ENCODE assay signal across 28 cellular contexts in genomic region chr11:131704682-131705081, GRCh38.
"Had no signal": no experiment of that assay in that cellular context is flagged by ENCODE, and none has a peak within 500 bp of the region (broad histone marks: within the 10 kb centered on the region; RNA-seq: fewer than 3 reads in every experiment).

No MANE protein-coding gene starts in this region.

- ATAC-seq: effector memory CD8-positive, alpha-beta T cell; esophagus mucosa; foreskin keratinocyte; gastrocnemius medialis; gastroesophageal sphincter; heart left ventricle; heart right ventricle had no signal

- H3K27me3 ChIP-seq: colonic mucosa, dorsolateral prefrontal cortex, esophagus squamous epithelium, foreskin keratinocyte, gastrocnemius medialis had no signal

- H3K4me3 ChIP-seq: colonic mucosa, coronary artery, dorsolateral prefrontal cortex, esophagus muscularis mucosa, esophagus squamous epithelium, gastrocnemius medialis, gastroesophageal sphincter, heart left ventricle, heart right ventricle had no signal

- H3K27ac ChIP-seq: colonic mucosa, coronary artery, dorsolateral prefrontal cortex, epithelial cell of prostate, esophagus muscularis mucosa, esophagus squamous epithelium, foreskin keratinocyte, gastrocnemius medialis, gastroesophageal sphincter, heart left ventricle, heart right ventricle had no signal

- H3K36me3 ChIP-seq: colonic mucosa, esophagus muscularis mucosa, esophagus squamous epithelium, gastrocnemius medialis, gastroesophageal sphincter, heart left ventricle, heart right ventricle had no signal

- DNase-seq: colonic mucosa; cortex of kidney; dermis blood vessel endothelial cell; dorsolateral prefrontal cortex; effector CD4-positive, alpha-beta T cell; effector CD8-positive, alpha-beta T cell; effector memory CD4-positive, alpha-beta T cell; effector memory CD8-positive, alpha-beta T cell; endodermal cell; erythroblast; esophagus squamous epithelium; foreskin fibroblast; foreskin keratinocyte; foreskin melanocyte; gastrocnemius medialis; glutamatergic neuron; head of caudate nucleus; heart left ventricle; heart right ventricle had no signal

- H3K9me3 ChIP-seq: colonic mucosa, gastrocnemius medialis had no signal

- H3K4me1 ChIP-seq: colonic mucosa, esophagus muscularis mucosa, esophagus squamous epithelium, foreskin keratinocyte, gastrocnemius medialis, gastroesophageal sphincter, heart left ventricle, heart right ventricle had no signal

- FAIRE-seq: colon, endometrium, endothelial cell of umbilical vein, frontal cortex had no signal
